ENCODE assay signal across 8 cellular contexts in genomic region chr5:111680737-111681413, GRCh38.
DNase-seq lines count a peak whose midpoint lies in the region; ATAC-seq, FAIRE-seq and TF ChIP-seq lines count a peak whose summit lies in the region.

No MANE protein-coding gene starts in this region.

- peak; percentile 43 for FAIRE-seq in islet of Langerhans (lab: Jason Lieb, UNC)

- H3K27ac ChIP-seq in HUES64 (ENCODE audit: low read depth, low read length) (no peak overlapping the region), thoracic aorta (peak overlapping the region in 1 of 2 donors; percentile 23)

- H3K4me1 ChIP-seq in HUES64 (ENCODE audit: insufficient read depth, low read length) (peaks cover 14% of the 10 kb centered on the region), thoracic aorta (ENCODE audit: control insufficient read depth in 1 of 2, low read depth in 2 of 2) (peaks cover 17 to 30% of the 10 kb centered on the region in 2 donors)

- 87% methylated on average over 6 of the region's 6 CpGs for WGBS in HUES64

- ATAC-seq in thoracic aorta (ENCODE audit: insufficient number of reproducible peaks, low FRiP score, low read depth) (peak; percentile 70), GM18909 (IDR thresholded peaks at IDR 0.05; ENCODE audit: poor library complexity, unreplicated experiment) (no peak), HG03439 (IDR thresholded peaks at IDR 0.05; ENCODE audit: unreplicated experiment) (no peak)
- ATAC-seq in stimulated activated naive CD8-positive, alpha-beta T cell treated with anti-CD3 and anti-CD28 coated beads, Interleukin-15, Interleukin-2, amounts not matched to agents 100 U/mL and 50 U/mL, for 24 hours, result no peak

- no peak overlapping the region for H3K4me3 ChIP-seq in HUES64 (ENCODE audit: low read length)
- H3K4me3 ChIP-seq in thoracic aorta, result peak overlapping the region; percentile 55

- no peak for TF ChIP-seq CTCF in thoracic aorta (IDR thresholded peaks at IDR 0.05)

- H3K27me3 ChIP-seq in HUES64 (ENCODE audit: insufficient read depth, low read length) (no peaks in the 10 kb centered on the region), thoracic aorta (replicated peaks; ENCODE audit: insufficient read depth) (no peaks in the 10 kb centered on the region)

- no peaks in the 10 kb centered on the region for H3K9me3 ChIP-seq in HUES64 (ENCODE audit: insufficient read depth, low read depth, low read length)
- no peaks in the 10 kb centered on the region for H3K9me3 ChIP-seq in thoracic aorta

- peak; percentile 77 for DNase-seq in T1000 (lab: John Stamatoyannopoulos, UW)
- peak; percentile 32 for DNase-seq in thoracic aorta (ENCODE audit: low spot score)
- no peak for DNase-seq in stimulated activated naive CD8-positive, alpha-beta T cell treated with anti-CD3 and anti-CD28 coated beads, Interleukin-15, Interleukin-2, amounts not matched to agents 100 U/mL and 50 U/mL, for 24 hours
- DNase-seq in globus pallidus (ENCODE audit: low spot score), result no peak

- 0 out of 2 replicates have a peak overlapping the region, but pooled peaks have one; percentile 30 for H3K9ac ChIP-seq in HUES64 (ENCODE audit: low read depth, low read length)

- H3K36me3 ChIP-seq in HUES64 (ENCODE audit: insufficient read depth, low read length), result no peaks in the 10 kb centered on the region
- no peaks in the 10 kb centered on the region for H3K36me3 ChIP-seq in thoracic aorta

Comparison
In these comparisons a context has a peak if more than half of its experiments do, and no peak if none do; other contexts are left out.
1. DNase-seq: peak in T1000 (single experiment) and thoracic aorta (single experiment); none in stimulated activated naive CD8-positive, alpha-beta T cell treated with anti-CD3 and anti-CD28 coated beads, Interleukin-15, Interleukin-2, amounts not matched to agents 100 U/mL and 50 U/mL, for 24 hours (single experiment) and globus pallidus (single experiment).